9 cellular contexts compared by ENCODE assay signal in the genomic region with DNA sequence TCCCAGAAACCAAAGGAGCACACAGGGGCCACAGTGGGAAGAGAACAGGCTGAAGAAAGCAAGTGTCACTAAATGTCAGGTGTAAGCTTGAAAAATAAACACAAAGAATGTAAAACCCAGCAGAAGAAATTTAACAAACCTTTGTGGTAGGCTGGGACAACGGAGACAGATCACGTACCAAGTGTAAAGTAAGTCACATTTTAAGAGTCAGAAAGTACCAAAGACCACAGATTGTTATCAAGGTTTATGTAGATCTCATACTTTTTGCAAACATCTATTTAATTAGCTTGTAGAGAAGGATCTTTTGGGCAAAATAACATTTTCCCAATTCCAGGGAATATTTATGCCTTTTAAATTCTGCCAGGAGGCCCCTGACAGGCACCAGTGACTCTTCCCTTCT. TPM values are rescaled to one million over a fixed set of nuclear protein-coding genes. Genes with fewer than 3 reads are reported as not detected.
DNase-seq lines count a peak whose midpoint lies in the region; ATAC-seq and TF ChIP-seq lines count a peak whose summit lies in the region.
"Had no signal": no experiment of that assay in that cellular context is flagged by ENCODE, and none has a peak within 500 bp of the region (broad histone marks: within the 10 kb centered on the region; RNA-seq: fewer than 3 reads in every experiment).

No MANE protein-coding gene starts in this region.

- H3K9me3 Mint-ChIP-seq in naive thymus-derived CD4-positive, alpha-beta T cell, result peaks cover 0 to 7% (median 0%) of the 10 kb centered on the region in 11 donors

- H3K27me3 ChIP-seq in cardiac muscle cell (peaks cover 9% of the 10 kb centered on the region), colonic mucosa (no peaks in the 10 kb centered on the region), upper lobe of left lung (peaks cover 0 to 8% (median 3%) of the 10 kb centered on the region in 4 donors)
- no peaks in the 10 kb centered on the region for H3K27me3 ChIP-seq in naive thymus-derived CD4-positive, alpha-beta T cell (ENCODE audit: control insufficient read depth in 2 of 2, insufficient read depth in 2 of 2, low read length in 2 of 2)

- no peak for TF ChIP-seq POLR2A in upper lobe of left lung (IDR thresholded peaks at IDR 0.05)

- intact Hi-C loops in Right ventricle myocardium superior (cut with DNase I) (loop anchor here (5.0 kb wide), 1 partner anchor 57 kb away; no protein-coding TSS in a partner anchor), colonic mucosa (cut with DNase I) (no loop called here)
- intact Hi-C loops in naive thymus-derived CD4-positive, alpha-beta T cell (cut with micrococcal nuclease), result loop anchor here (1.0 to 10.0 kb wide), 8 partner anchors 23 to 1463 kb away; partner anchors contain the start of genes ENPP4 (in 2 of the 2), CD2AP (in 1 of the 2) and SUPT3H (in 1 of the 2)

- TF ChIP-seq EP300 in upper lobe of left lung (IDR thresholded peaks at IDR 0.05), result no peak

- H3K4me3 ChIP-seq in cardiac muscle cell (peak overlapping the region; percentile 77), colonic mucosa (peak overlapping the region; percentile 55), upper lobe of left lung (peak overlapping the region in 3 of 4 donors; percentile 53 to 78 (median 61))
- peak overlapping the region; percentile 57 for H3K4me3 ChIP-seq in naive thymus-derived CD4-positive, alpha-beta T cell (ENCODE audit: low read length)

- H3K27ac Mint-ChIP-seq in naive thymus-derived CD4-positive, alpha-beta T cell, result peak overlapping the region; percentile 70 to 97 (median 91)

- H3K27ac ChIP-seq in cardiac muscle cell (no peak overlapping the region), colonic mucosa (peak overlapping the region; percentile 72), upper lobe of left lung (peak overlapping the region; percentile 85 to 93 (median 90))
- peak overlapping the region; percentile 64 for H3K27ac ChIP-seq in naive thymus-derived CD4-positive, alpha-beta T cell (ENCODE audit: low read depth, low read length)

- peaks cover 0 to 37% (median 22%) of the 10 kb centered on the region in 5 donors for H3K27me3 Mint-ChIP-seq in naive thymus-derived CD4-positive, alpha-beta T cell

- no peak for ATAC-seq in Right ventricle myocardium superior (ENCODE audit: poor library complexity)
- ATAC-seq in naive thymus-derived CD4-positive, alpha-beta T cell, result peak; percentile 58
- ATAC-seq in upper lobe of left lung (ENCODE audit: low FRiP score in 2 of 2), result no peak
- ATAC-seq in GM21737 (IDR thresholded peaks at IDR 0.05; ENCODE audit: unreplicated experiment), result no peak

- H3K36me3 Mint-ChIP-seq in naive thymus-derived CD4-positive, alpha-beta T cell, result peaks cover 0 to 15% (median 0%) of the 10 kb centered on the region in 5 donors

- POLR2A ChIA-PET in naive thymus-derived CD4-positive, alpha-beta T cell (lab: Charles Lee), result interaction anchor here (0.7 to 1.3 kb wide), 3 partner anchors 9 to 24 kb away, joined by 3 to 4 read pairs (median 3); no protein-coding TSS in a partner anchor

- H3K9me3 ChIP-seq in cardiac muscle cell (ENCODE audit: low read depth) (no peaks in the 10 kb centered on the region), colonic mucosa (no peaks in the 10 kb centered on the region), upper lobe of left lung (no peaks in the 10 kb centered on the region)
- H3K9me3 ChIP-seq in naive thymus-derived CD4-positive, alpha-beta T cell (ENCODE audit: control insufficient read depth in 2 of 3, low read length in 3 of 3), result no peaks in the 10 kb centered on the region

- peak overlapping the region; percentile 80 to 88 for H3K9ac ChIP-seq in colonic mucosa (ENCODE audit: low read depth in 2 of 2, low read length in 2 of 2)

- no peak for TF ChIP-seq CTCF in cardiac muscle cell (IDR thresholded peaks at IDR 0.05; ENCODE audit: low read depth, low read length)
- TF ChIP-seq CTCF in colonic mucosa (IDR thresholded peaks at IDR 0.05), result no peak
- no peak for TF ChIP-seq CTCF in upper lobe of left lung (IDR thresholded peaks at IDR 0.05)

- peaks cover 39 to 67% (median 63%) of the 10 kb centered on the region in 7 donors for H3K4me1 Mint-ChIP-seq in naive thymus-derived CD4-positive, alpha-beta T cell

- peak overlapping the region; percentile 85 to 93 (median 88) for H3K4me3 Mint-ChIP-seq in naive thymus-derived CD4-positive, alpha-beta T cell

- WGBS in upper lobe of left lung, 2 donors, result 76 to 85% methylated on average over 2 of the region's 2 CpGs

- H3K4me1 ChIP-seq in cardiac muscle cell (ENCODE audit: low read depth), result peaks cover 7% of the 10 kb centered on the region
- peaks cover 3% of the 10 kb centered on the region for H3K4me1 ChIP-seq in colonic mucosa
- peaks cover 37 to 43% of the 10 kb centered on the region in 2 donors for H3K4me1 ChIP-seq in naive thymus-derived CD4-positive, alpha-beta T cell (ENCODE audit: control insufficient read depth in 2 of 2, insufficient read depth in 2 of 2, low read length in 2 of 2)
- peaks cover 11 to 30% (median 17%) of the 10 kb centered on the region in 4 donors for H3K4me1 ChIP-seq in upper lobe of left lung

- CTCF ChIA-PET in naive thymus-derived CD4-positive, alpha-beta T cell (lab: Charles Lee), result interaction anchor here (1.9 kb wide), 1 partner anchor 83 kb away, joined by 6 read pairs; no protein-coding TSS in a partner anchor

- DNase-seq in cardiac muscle cell (ENCODE audit: low read depth in 1 of 2, low spot score in 1 of 2), result no peak
- DNase-seq in Right ventricle myocardium superior, result no peak
- DNase-seq in colonic mucosa, result no peak
- peak in 7 of 9 donors; percentile 8 to 41 (median 23) for DNase-seq in naive thymus-derived CD4-positive, alpha-beta T cell
- DNase-seq in upper lobe of left lung, result no peak
- DNase-seq in NCI-H524 (lab: John Stamatoyannopoulos, UW), result no peak
- no peak for DNase-seq in stimulated activated CD4-positive, alpha-beta T cell treated with anti-CD3 and anti-CD28 coated beads, Interleukin-4, amount 100 ng/mL, for 4 hours
- DNase-seq: NCI-H1105 had no signal

- H3K36me3 ChIP-seq in cardiac muscle cell (no peaks in the 10 kb centered on the region), colonic mucosa (no peaks in the 10 kb centered on the region), upper lobe of left lung (no peaks in the 10 kb centered on the region)
- no peaks in the 10 kb centered on the region for H3K36me3 ChIP-seq in naive thymus-derived CD4-positive, alpha-beta T cell (ENCODE audit: control insufficient read depth in 2 of 3, insufficient read depth in 3 of 3, low read length in 3 of 3)

RNA-seq across cellular contexts. Expression of gene CLIC5, which starts 1.6 kb away (rescaled TPM):
- total RNA-seq in cardiac muscle cell (11.2 and 24.5 TPM in 2 replicates), Right ventricle myocardium superior (279 TPM), colonic mucosa (10 to 100 TPM; 72.8 to 74.9 TPM), upper lobe of left lung (100 to 1,000 TPM; 110 to 197 (median 138) TPM)
- polyA plus RNA-seq in cardiac muscle cell, result 10.5 and 13.5 TPM in 2 replicates
- total RNA-seq in naive thymus-derived CD4-positive, alpha-beta T cell, result 1 to 10 TPM; 1.1 to 4.1 (median 3.2) TPM
- polyA plus RNA-seq in naive thymus-derived CD4-positive, alpha-beta T cell, result under 1 TPM; 0.41 to 0.45 TPM

Comparison
In these comparisons a context has a peak if more than half of its experiments do, and no peak if none do; other contexts are left out.
1. DNase-seq: peak in naive thymus-derived CD4-positive, alpha-beta T cell (7 of 9); none in cardiac muscle cell (0 of 2), Right ventricle myocardium superior (single experiment), colonic mucosa (single experiment), upper lobe of left lung (0 of 2), NCI-H524 (0 of 2) and stimulated activated CD4-positive, alpha-beta T cell treated with anti-CD3 and anti-CD28 coated beads, Interleukin-4, amount 100 ng/mL, for 4 hours (0 of 2).
2. Peak in every context shown above with its lines, with median percentiles within 50 percentile points of each other: H3K4me3 ChIP-seq.